ENCODE assay signal across 13 cellular contexts in genomic region chr16:67951485-67951884, GRCh38. TPM values are rescaled to one million over a fixed set of nuclear protein-coding genes. Genes with fewer than 3 reads are reported as not detected.
DNase-seq lines count a peak whose midpoint lies in the region; ATAC-seq lines count a peak whose summit lies in the region.
"Had no signal": no experiment of that assay in that cellular context is flagged by ENCODE, and none has a peak within 500 bp of the region (broad histone marks: within the 10 kb centered on the region; RNA-seq: fewer than 3 reads in every experiment).

No MANE protein-coding gene starts in this region.

- ATAC-seq in sciatic nerve (peak; percentile 57), HG02610 (IDR thresholded peaks at IDR 0.05; ENCODE audit: unreplicated experiment) (no peak)
- ATAC-seq: activated T-helper 17 cell treated with anti-CD3 and anti-CD28 coated beads, Interleukin-2, amount 50 U/mL, for 72 hours had no signal

- intact Hi-C loops in sciatic nerve (cut with DNase I): no loop called here

- in situ Hi-C loops in G401 (cut with HindIII; ENCODE audit: low sequenced_read_pairs): no loop called here

- DNase-seq in G401 (ENCODE audit: low spot score): peak; percentile 81
- DNase-seq in cerebellum (ENCODE audit: low spot score): peak; percentile 83
- peak; percentile 67 for DNase-seq in inferior parietal cortex (ENCODE audit: extremely low spot score)
- peak; percentile 67 for DNase-seq in sciatic nerve (ENCODE audit: low spot score)
- DNase-seq in NCI-H526 treated with DMSO at 0.1 percent for 48 hours (lab: John Stamatoyannopoulos, UW): no peak
- DNase-seq in stimulated activated naive CD4-positive, alpha-beta T cell (lab: John Stamatoyannopoulos, UW): no peak
- DNase-seq in dedifferentiated amniotic fluid mesenchymal stem cell (ENCODE audit: extremely low spot score): no peak
- DNase-seq: activated CD4-positive, alpha-beta memory T cell treated with anti-CD3 and anti-CD28 coated beads, Interleukin-2, amount 10 ng/mL, durations not matched to agents 7 days and 5 days; SJCRH30; stimulated activated CD4-positive, alpha-beta T cell treated with anti-CD3 and anti-CD28 coated beads, Interleukin-4, amount 100 ng/mL, for 1 hour had no signal

RNA-seq across cellular contexts. Expression of gene LCAT, which starts 7.6 kb away (rescaled TPM):
- 6.0 and 8.1 TPM in 2 replicates for total RNA-seq in G401 (2014; rRNA removed; shearing (Covaris generic))
- total RNA-seq in cerebellum (23.2 TPM), sciatic nerve (46.2 TPM)

RNA-seq across cellular contexts. Expression of gene PSMB10, which starts 14.8 kb away (rescaled TPM):
- 17.1 and 26.2 TPM in 2 replicates for total RNA-seq in G401 (2014; rRNA removed; shearing (Covaris generic))
- total RNA-seq in cerebellum (11.2 TPM), sciatic nerve (35.3 TPM)

RNA-seq across cellular contexts. Expression of gene SLC12A4, which starts 17.0 kb away (rescaled TPM):
- 30.0 and 46.2 TPM in 2 replicates for total RNA-seq in G401 (2014; rRNA removed; shearing (Covaris generic))
- total RNA-seq in cerebellum: 44.6 TPM
- 115 TPM for total RNA-seq in sciatic nerve

RNA-seq across cellular contexts. Expression of gene CTRL, which starts 19.8 kb away (rescaled TPM):
- 0.18 TPM in 1 of 2 replicates, not detected in the other for total RNA-seq in G401 (2014; rRNA removed; shearing (Covaris generic))
- 2.9 TPM for total RNA-seq in cerebellum
- 0.98 TPM for total RNA-seq in sciatic nerve

RNA-seq across cellular contexts. Expression of gene DPEP3, which starts 28.8 kb away (rescaled TPM):
- not detected in 2 replicates for total RNA-seq in G401 (2014; rRNA removed; shearing (Covaris generic))
- not detected for total RNA-seq in cerebellum
- total RNA-seq in sciatic nerve: not detected
- total RNA-seq: astrocyte, SJCRH30 had no signal

Comparison
In these comparisons a context has a peak if more than half of its experiments do, and no peak if none do; other contexts are left out.
1. DNase-seq: peak in G401 (single experiment), cerebellum (single experiment), inferior parietal cortex (single experiment) and sciatic nerve (single experiment); none in NCI-H526 treated with DMSO at 0.1 percent for 48 hours (single experiment), stimulated activated naive CD4-positive, alpha-beta T cell (0 of 6) and dedifferentiated amniotic fluid mesenchymal stem cell (single experiment).